ENCODE assay signal across 1 cellular context in the genomic region with DNA sequence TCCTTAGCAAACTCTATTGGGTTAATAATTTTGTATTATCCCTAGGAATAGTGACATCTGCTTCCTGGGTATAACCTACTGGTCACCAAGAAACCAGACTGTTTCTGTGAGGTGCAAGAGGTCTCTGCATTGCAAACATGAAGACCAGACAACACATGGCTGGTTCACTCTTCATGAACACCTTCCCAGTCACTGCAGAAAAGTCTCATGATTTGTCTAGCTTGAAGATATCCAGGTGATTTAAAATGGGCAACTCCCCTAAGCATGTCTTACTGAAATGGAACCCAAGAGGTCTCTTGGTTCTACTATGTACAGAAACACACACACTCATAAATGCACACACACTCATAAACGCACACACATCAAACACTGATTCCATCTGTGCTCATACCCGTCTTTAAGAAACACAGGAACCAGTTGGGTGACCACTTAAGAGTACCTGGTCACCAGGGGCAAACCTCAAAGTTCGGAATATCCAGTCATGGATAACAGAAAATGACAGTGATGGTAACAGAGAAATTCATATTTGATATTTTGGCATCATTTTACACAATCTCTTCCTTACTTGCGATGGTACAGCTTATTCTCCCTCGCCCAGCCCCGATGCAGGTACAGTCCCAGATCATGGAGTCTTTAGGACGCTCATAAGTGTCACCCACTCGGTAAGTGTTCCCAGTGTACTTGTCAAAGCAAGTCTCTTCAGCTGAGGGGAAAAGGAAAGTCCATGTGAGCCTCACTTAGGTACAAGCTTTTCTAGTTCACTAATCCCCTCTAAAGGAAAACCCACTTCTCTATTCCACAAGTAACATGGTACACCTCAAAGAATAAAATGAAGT.
TF ChIP-seq lines count a peak whose summit lies in the region.

No MANE protein-coding gene starts in this region.

TF ChIP-seq in HCT116, 20 proteins besides CTCF, POLR2A, EP300 and RAD21 (continued from another document):
- TF ChIP-seq SIN3A (IDR thresholded peaks at IDR 0.05; ENCODE audit: low read depth) (no peak), TCF7L2 (IDR thresholded peaks at IDR 0.05; ENCODE audit: borderline replicate concordance, extremely low read depth, insufficient read depth, insufficient read length) (no peak), JUND (IDR thresholded peaks at IDR 0.05) (no peak), ZFX (IDR thresholded peaks at IDR 0.05) (no peak), ZNF274 (IDR thresholded peaks at IDR 0.05; ENCODE audit: low read depth, low read length) (no peak), ATF3 (IDR thresholded peaks at IDR 0.05) (no peak)
- TF ChIP-seq, protein P1, sequence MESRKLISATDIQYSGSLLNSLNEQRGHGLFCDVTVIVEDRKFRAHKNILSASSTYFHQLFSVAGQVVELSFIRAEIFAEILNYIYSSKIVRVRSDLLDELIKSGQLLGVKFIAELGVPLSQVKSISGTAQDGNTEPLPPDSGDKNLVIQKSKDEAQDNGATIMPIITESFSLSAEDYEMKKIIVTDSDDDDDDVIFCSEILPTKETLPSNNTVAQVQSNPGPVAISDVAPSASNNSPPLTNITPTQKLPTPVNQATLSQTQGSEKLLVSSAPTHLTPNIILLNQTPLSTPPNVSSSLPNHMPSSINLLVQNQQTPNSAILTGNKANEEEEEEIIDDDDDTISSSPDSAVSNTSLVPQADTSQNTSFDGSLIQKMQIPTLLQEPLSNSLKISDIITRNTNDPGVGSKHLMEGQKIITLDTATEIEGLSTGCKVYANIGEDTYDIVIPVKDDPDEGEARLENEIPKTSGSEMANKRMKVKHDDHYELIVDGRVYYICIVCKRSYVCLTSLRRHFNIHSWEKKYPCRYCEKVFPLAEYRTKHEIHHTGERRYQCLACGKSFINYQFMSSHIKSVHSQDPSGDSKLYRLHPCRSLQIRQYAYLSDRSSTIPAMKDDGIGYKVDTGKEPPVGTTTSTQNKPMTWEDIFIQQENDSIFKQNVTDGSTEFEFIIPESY (IDR thresholded peaks at IDR 0.05; ENCODE audit: extremely low read depth, insufficient replicate concordance, low read length) = no peak
